8 cellular contexts compared by ENCODE assay signal in the genomic region with DNA sequence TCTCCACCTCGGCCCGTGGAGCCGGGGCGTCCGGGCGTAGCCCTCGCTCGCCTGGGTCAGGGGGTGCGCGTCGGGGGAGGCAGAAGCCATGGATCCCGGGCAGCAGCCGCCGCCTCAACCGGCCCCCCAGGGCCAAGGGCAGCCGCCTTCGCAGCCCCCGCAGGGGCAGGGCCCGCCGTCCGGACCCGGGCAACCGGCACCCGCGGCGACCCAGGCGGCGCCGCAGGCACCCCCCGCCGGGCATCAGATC. TPM values are rescaled to one million over a fixed set of nuclear protein-coding genes. Genes with fewer than 3 reads are reported as not detected.
DNase-seq lines count a peak whose midpoint lies in the region; ATAC-seq lines count a peak whose summit lies in the region.

No MANE protein-coding gene starts in this region.

- no peaks in the 10 kb centered on the region for H3K27me3 ChIP-seq in muscle layer of colon (ENCODE audit: control insufficient read depth in 1 of 2, insufficient read depth in 2 of 2, low read length in 2 of 2)

- H3K9ac ChIP-seq in muscle layer of colon (ENCODE audit: low read length): peak overlapping the region; percentile 92

- peak in 1 of 61 donors; percentile 38 for DNase-seq in caudate nucleus (lab: John Stamatoyannopoulos, UW)
- DNase-seq in DMS153 treated with DMSO at 0.1 percent for 48 hours (lab: John Stamatoyannopoulos, UW; ENCODE audit: unreplicated experiment): no peak
- DNase-seq in left colon: no peak
- no peak for DNase-seq in NCI-H774 (lab: John Stamatoyannopoulos, UW)

- ATAC-seq in GM19043 (IDR thresholded peaks at IDR 0.05; ENCODE audit: low read depth, unreplicated experiment) (peak; percentile 16), HG03139 (IDR thresholded peaks at IDR 0.05; ENCODE audit: unreplicated experiment) (peak; percentile 3), left colon (no peak), GM18870 (IDR thresholded peaks at IDR 0.05; ENCODE audit: unreplicated experiment) (no peak)

- H3K27ac ChIP-seq in caudate nucleus (ENCODE audit: low read depth, low read length) (peak overlapping the region; percentile 89), muscle layer of colon (ENCODE audit: low read depth, low read length) (peak overlapping the region; percentile 95)

- no peaks in the 10 kb centered on the region for H3K36me3 ChIP-seq in muscle layer of colon (ENCODE audit: insufficient read depth, low read length)

- intact Hi-C loops in left colon (cut with DNase I, micrococcal nuclease): no loop called here

- H3K9me3 ChIP-seq in muscle layer of colon (ENCODE audit: low read length): no peaks in the 10 kb centered on the region

- peaks cover 21% of the 10 kb centered on the region for H3K4me1 ChIP-seq in muscle layer of colon (ENCODE audit: insufficient read depth, low read length)

- H3K4me3 ChIP-seq in muscle layer of colon (ENCODE audit: low read depth in 1 of 2, low read length in 2 of 2): peak overlapping the region; percentile 78 to 91

RNA-seq across cellular contexts. Expression of a gene that starts 0.4 kb away (rescaled TPM):
- 10 to 100 TPM; 46.2 to 49.1 TPM for total RNA-seq in left colon

Comparison
In these comparisons a context has a peak if more than half of its experiments do, and no peak if none do; other contexts are left out.
1. ATAC-seq: peak in GM19043 (single experiment) and HG03139 (single experiment); none in left colon (single experiment) and GM18870 (single experiment).